In the genomic region with DNA sequence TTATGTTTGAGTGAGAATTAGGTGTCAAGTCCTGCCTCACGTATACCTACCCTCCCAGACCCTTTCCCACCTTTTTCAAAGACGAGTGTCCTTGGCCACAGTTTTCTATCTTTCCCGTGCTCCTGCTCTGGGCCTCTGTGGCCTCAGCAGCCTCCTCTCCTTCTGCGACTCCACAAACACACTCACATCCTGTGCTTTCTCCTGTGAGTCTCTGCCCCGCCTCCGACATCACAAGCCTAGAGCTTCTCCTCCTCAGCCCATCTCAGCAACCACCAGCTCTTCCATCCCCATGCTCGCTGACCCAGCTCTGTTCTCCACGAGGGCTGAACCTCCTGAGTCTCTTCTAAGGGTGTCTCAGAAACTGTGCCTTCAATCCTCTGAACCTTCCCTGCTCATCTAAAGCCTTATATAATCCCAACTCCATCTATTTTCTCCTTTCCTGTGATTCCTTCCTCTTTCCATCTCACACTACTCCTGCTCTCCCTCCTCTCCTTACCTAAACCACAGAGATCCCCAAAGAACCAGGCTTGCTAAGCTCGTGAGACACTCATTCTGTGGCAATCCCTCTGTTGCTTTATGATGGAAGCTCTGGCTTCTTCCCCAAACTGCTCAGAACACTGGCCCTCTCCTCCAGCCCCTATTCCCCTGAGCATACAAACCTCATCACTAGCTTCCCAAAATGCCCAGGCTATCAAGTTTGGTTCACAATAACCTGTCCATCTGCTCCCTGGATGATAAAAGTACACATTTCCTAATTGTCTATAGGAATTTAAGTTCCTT, we compare ENCODE assay signal across 23 cellular contexts. TPM values are rescaled to one million over a fixed set of nuclear protein-coding genes. Genes with fewer than 3 reads are reported as not detected.
DNase-seq lines count a peak whose midpoint lies in the region; ATAC-seq, FAIRE-seq and TF ChIP-seq lines count a peak whose summit lies in the region.
"Had no signal": no experiment of that assay in that cellular context is flagged by ENCODE, and none has a peak within 500 bp of the region (broad histone marks: within the 10 kb centered on the region; RNA-seq: fewer than 3 reads in every experiment).

No MANE protein-coding gene starts in this region.

- ATAC-seq in activated CD8-positive, alpha-beta T cell treated with anti-CD3 and anti-CD28 coated beads, Interleukin-2, amount 10 ng/mL, durations not matched to agents 7 days and 5 days: no peak
- no peak for ATAC-seq in activated CD8-positive, alpha-beta T cell treated with anti-CD3 and anti-CD28 coated beads for 36 hours
- ATAC-seq in pancreas: no peak
- no peak for ATAC-seq in activated CD4-positive, alpha-beta T cell treated with anti-CD3 and anti-CD28 coated beads for 36 hours

- no peak overlapping the region for H2AFZ ChIP-seq in OCI-LY7 (ENCODE audit: low read length)
- H2AFZ ChIP-seq: GM23248 had no signal

- H3K27ac ChIP-seq in esophagus muscularis mucosa (replicated peaks in 1 of 4) (no peak overlapping the region), mesendoderm (ENCODE audit: low read depth, low read length) (no peak overlapping the region), pancreas (no peak overlapping the region), OCI-LY7 (ENCODE audit: low read depth, low read length, poor library complexity, severe bottlenecking) (no peak overlapping the region)
- H3K27ac ChIP-seq: 22Rv1, GM23248, SJSA1 had no signal

- no peak overlapping the region for H4K8ac ChIP-seq in mesendoderm (ENCODE audit: low read depth, low read length)

- H3K18ac ChIP-seq in mesendoderm (ENCODE audit: low read length): no peak overlapping the region

- H3K9me3 ChIP-seq in esophagus muscularis mucosa (no peaks in the 10 kb centered on the region), pancreas (no peaks in the 10 kb centered on the region), OCI-LY7 (ENCODE audit: low read length) (no peaks in the 10 kb centered on the region)
- H3K9me3 ChIP-seq: SJSA1 had no signal

- no peak overlapping the region for H3K4me2 ChIP-seq in mesendoderm (ENCODE audit: low read length)
- no peak overlapping the region for H3K4me2 ChIP-seq in OCI-LY7 (ENCODE audit: low read length)

- H3K23ac ChIP-seq in mesendoderm (ENCODE audit: low read length): no peak overlapping the region

- no peak overlapping the region for H3K56ac ChIP-seq in mesendoderm (ENCODE audit: low read length)

- H2BK5ac ChIP-seq in mesendoderm (ENCODE audit: low read length): no peak overlapping the region

- TF ChIP-seq CTCF in activated CD8-positive, alpha-beta T cell treated with anti-CD3 and anti-CD28 coated beads for 36 hours (IDR thresholded peaks at IDR 0.05): no peak
- TF ChIP-seq CTCF in esophagus muscularis mucosa (IDR thresholded peaks at IDR 0.05) (no peak), pancreas (IDR thresholded peaks at IDR 0.05) (no peak), OCI-LY7 (conservative IDR thresholded peaks at IDR 0.05; ENCODE audit: low read length) (no peak)

- no peak for TF ChIP-seq EP300 in esophagus muscularis mucosa (IDR thresholded peaks at IDR 0.05)

- no peak overlapping the region for H2AK5ac ChIP-seq in mesendoderm (ENCODE audit: low read length)

- H3K4me1 Mint-ChIP-seq in activated CD8-positive, alpha-beta T cell treated with anti-CD3 and anti-CD28 coated beads, Interleukin-2, amount 10 ng/mL, durations not matched to agents 7 days and 5 days (ENCODE audit: low read depth): peaks cover 38% of the 10 kb centered on the region
- peaks cover 6% of the 10 kb centered on the region for H3K4me1 Mint-ChIP-seq in activated CD8-positive, alpha-beta T cell treated with anti-CD3 and anti-CD28 coated beads for 36 hours (ENCODE audit: low read depth)
- H3K4me1 Mint-ChIP-seq in activated CD4-positive, alpha-beta T cell treated with anti-CD3 and anti-CD28 coated beads for 36 hours: peaks cover 2% of the 10 kb centered on the region
- H3K4me1 Mint-ChIP-seq: CD8-positive, alpha-beta memory T cell had no signal

- no peaks in the 10 kb centered on the region for H3K27me3 ChIP-seq in esophagus muscularis mucosa
- H3K27me3 ChIP-seq in mesendoderm (ENCODE audit: insufficient read depth, low read length, poor library complexity): no peaks in the 10 kb centered on the region
- no peaks in the 10 kb centered on the region for H3K27me3 ChIP-seq in pancreas
- H3K27me3 ChIP-seq: SJSA1 had no signal

- POLR2A ChIA-PET in activated CD8-positive, alpha-beta T cell treated with anti-CD3 and anti-CD28 coated beads, Interleukin-2, amount 10 ng/mL, durations not matched to agents 7 days and 5 days (lab: Charles Lee): no interaction called here
- POLR2A ChIA-PET in activated CD8-positive, alpha-beta T cell treated with anti-CD3 and anti-CD28 coated beads for 36 hours (lab: Charles Lee): no interaction called here
- POLR2A ChIA-PET in activated CD4-positive, alpha-beta T cell treated with anti-CD3 and anti-CD28 coated beads for 36 hours (lab: Charles Lee): no interaction called here
- POLR2A ChIA-PET in OCI-LY7 (lab: Charles Lee): interaction anchor here (1.3 kb wide), 1 partner anchor 1690 kb away, joined by 6 read pairs; no protein-coding TSS in a partner anchor

- H3K79me2 ChIP-seq in mesendoderm (ENCODE audit: control insufficient read depth, insufficient read depth, low read length): no peaks in the 10 kb centered on the region
- no peaks in the 10 kb centered on the region for H3K79me2 ChIP-seq in OCI-LY7 (ENCODE audit: insufficient read depth, low read depth, low read length)

- H3K4me3 ChIP-seq in esophagus muscularis mucosa (no peak overlapping the region), mesendoderm (ENCODE audit: low read length) (no peak overlapping the region), pancreas (no peak overlapping the region), OCI-LY7 (ENCODE audit: low read depth, low read length, poor library complexity, severe bottlenecking) (no peak overlapping the region)
- H3K4me3 ChIP-seq: GM23248, SJSA1 had no signal

- WGBS in esophagus muscularis mucosa: 84% methylated on average over 9 of the region's 9 CpGs
- no CpG with 5 or more reads among the region's 9 CpGs for WGBS in mesendoderm (ENCODE audit: extremely low coverage, insufficient coverage, low lambda C conversion rate)
- 92 to 93% methylated on average over 9 of the region's 9 CpGs for WGBS in pancreas, 2 donors

- H4K20me1 ChIP-seq in OCI-LY7 (ENCODE audit: insufficient read depth, low read length): no peaks in the 10 kb centered on the region

- H3K79me1 ChIP-seq in mesendoderm (ENCODE audit: low read length): no peaks in the 10 kb centered on the region

- H3K4me3 Mint-ChIP-seq in activated CD8-positive, alpha-beta T cell treated with anti-CD3 and anti-CD28 coated beads, Interleukin-2, amount 10 ng/mL, durations not matched to agents 7 days and 5 days: no peak overlapping the region
- no peak overlapping the region for H3K4me3 Mint-ChIP-seq in activated CD8-positive, alpha-beta T cell treated with anti-CD3 and anti-CD28 coated beads for 36 hours
- no peak overlapping the region for H3K4me3 Mint-ChIP-seq in activated CD4-positive, alpha-beta T cell treated with anti-CD3 and anti-CD28 coated beads for 36 hours
- H3K4me3 Mint-ChIP-seq: CD8-positive, alpha-beta memory T cell had no signal

- no peak overlapping the region for H3K4ac ChIP-seq in mesendoderm (ENCODE audit: low read depth, low read length)

- H2BK120ac ChIP-seq in mesendoderm (ENCODE audit: low read depth, low read length): no peak overlapping the region

- no peak for DNase-seq in activated CD8-positive, alpha-beta T cell treated with anti-CD3 and anti-CD28 coated beads, Interleukin-2, amount 10 ng/mL, durations not matched to agents 7 days and 5 days
- no peak for DNase-seq in activated CD8-positive, alpha-beta T cell treated with anti-CD3 and anti-CD28 coated beads for 36 hours
- DNase-seq in esophagus muscularis mucosa (ENCODE audit: extremely low spot score) (peak; percentile 79), mesendoderm (peak; percentile 18), pancreas (no peak), OCI-LY7 (ENCODE audit: low spot score) (no peak)
- DNase-seq in stimulated activated naive CD4-positive, alpha-beta T cell (lab: John Stamatoyannopoulos, UW): no peak
- no peak for DNase-seq in activated CD4-positive, alpha-beta T cell treated with anti-CD3 and anti-CD28 coated beads for 36 hours
- DNase-seq: AML-193; C1 segment of cervical spinal cord; CD8-positive, alpha-beta memory T cell; GM23248; Kasumi-1; NCI-H1694; NCI-H2081 treated with DMSO at 0.1 percent for 48 hours; NCI-H2171 treated with DMSO at 0.1 percent for 48 hours; NCI-H526; OCI-M1 had no signal

- no peak overlapping the region for H2BK15ac ChIP-seq in mesendoderm (replicated peaks; ENCODE audit: low read depth)

- TF ChIP-seq POLR2A in esophagus muscularis mucosa (IDR thresholded peaks at IDR 0.05; ENCODE audit: low read depth): no peak

- CTCF ChIA-PET in activated CD8-positive, alpha-beta T cell treated with anti-CD3 and anti-CD28 coated beads, Interleukin-2, amount 10 ng/mL, durations not matched to agents 7 days and 5 days (lab: Charles Lee): no interaction called here
- CTCF ChIA-PET in activated CD8-positive, alpha-beta T cell treated with anti-CD3 and anti-CD28 coated beads for 36 hours (lab: Charles Lee): no interaction called here
- CTCF ChIA-PET in activated CD4-positive, alpha-beta T cell treated with anti-CD3 and anti-CD28 coated beads for 36 hours (lab: Charles Lee): no interaction called here
- CTCF ChIA-PET in OCI-LY7 (lab: Charles Lee; ENCODE audit: unreplicated experiment): no interaction called here

- H3K27me3 Mint-ChIP-seq in activated CD8-positive, alpha-beta T cell treated with anti-CD3 and anti-CD28 coated beads, Interleukin-2, amount 10 ng/mL, durations not matched to agents 7 days and 5 days (ENCODE audit: low read depth): peaks cover 17% of the 10 kb centered on the region
- peaks cover 5% of the 10 kb centered on the region for H3K27me3 Mint-ChIP-seq in activated CD8-positive, alpha-beta T cell treated with anti-CD3 and anti-CD28 coated beads for 36 hours
- H3K27me3 Mint-ChIP-seq in activated CD4-positive, alpha-beta T cell treated with anti-CD3 and anti-CD28 coated beads for 36 hours: peaks cover 2% of the 10 kb centered on the region

- no peaks in the 10 kb centered on the region for H3K9me2 ChIP-seq in OCI-LY7 (ENCODE audit: insufficient read depth, low read length)

- intact Hi-C loops in activated CD8-positive, alpha-beta T cell treated with anti-CD3 and anti-CD28 coated beads for 36 hours (cut with micrococcal nuclease): no loop called here
- intact Hi-C loops in esophagus muscularis mucosa (cut with DNase I): no loop called here
- intact Hi-C loops in pancreas (cut with DNase I): no loop called here
- intact Hi-C loops in activated CD4-positive, alpha-beta T cell treated with anti-CD3 and anti-CD28 coated beads for 36 hours (cut with DNase I, micrococcal nuclease): no loop called here
- intact Hi-C loops in OCI-LY7 (cut with micrococcal nuclease; ENCODE audit: unreplicated experiment): no loop called here

- H3K9me3 Mint-ChIP-seq in activated CD8-positive, alpha-beta T cell treated with anti-CD3 and anti-CD28 coated beads, Interleukin-2, amount 10 ng/mL, durations not matched to agents 7 days and 5 days (ENCODE audit: insufficient read depth): no peaks in the 10 kb centered on the region
- no peaks in the 10 kb centered on the region for H3K9me3 Mint-ChIP-seq in activated CD8-positive, alpha-beta T cell treated with anti-CD3 and anti-CD28 coated beads for 36 hours
- H3K9me3 Mint-ChIP-seq in activated CD4-positive, alpha-beta T cell treated with anti-CD3 and anti-CD28 coated beads for 36 hours (ENCODE audit: low read depth): no peaks in the 10 kb centered on the region

- no peaks in the 10 kb centered on the region for H3K36me3 Mint-ChIP-seq in activated CD8-positive, alpha-beta T cell treated with anti-CD3 and anti-CD28 coated beads, Interleukin-2, amount 10 ng/mL, durations not matched to agents 7 days and 5 days (ENCODE audit: low read depth)
- no peaks in the 10 kb centered on the region for H3K36me3 Mint-ChIP-seq in activated CD8-positive, alpha-beta T cell treated with anti-CD3 and anti-CD28 coated beads for 36 hours (ENCODE audit: low read depth)
- no peaks in the 10 kb centered on the region for H3K36me3 Mint-ChIP-seq in activated CD4-positive, alpha-beta T cell treated with anti-CD3 and anti-CD28 coated beads for 36 hours (ENCODE audit: low read depth)
- H3K36me3 Mint-ChIP-seq: CD8-positive, alpha-beta memory T cell had no signal

- no TSS peak for BruUV-seq in OCI-LY7 (replicated peaks; lab: Mats Ljungman, UMichigan)

- FAIRE-seq in pancreas (lab: Jason Lieb, UNC): no peak
- FAIRE-seq: G401.6, GM12892, RCC 7860 had no signal

- no peaks in the 10 kb centered on the region for H3K36me3 ChIP-seq in esophagus muscularis mucosa
- H3K36me3 ChIP-seq in mesendoderm (ENCODE audit: control insufficient read depth, insufficient read depth, low read length): no peaks in the 10 kb centered on the region
- H3K36me3 ChIP-seq in pancreas: peaks cover 0 to 6% (median 0%) of the 10 kb centered on the region in 3 donors
- no peaks in the 10 kb centered on the region for H3K36me3 ChIP-seq in OCI-LY7 (ENCODE audit: insufficient read depth, low read length)
- H3K36me3 ChIP-seq: SJSA1 had no signal

- H4K5ac ChIP-seq in mesendoderm (ENCODE audit: low read length): no peak overlapping the region

- no peak overlapping the region for H3K9ac ChIP-seq in mesendoderm (ENCODE audit: low read length)
- H3K9ac ChIP-seq: GM23248 had no signal

- H3K4me1 ChIP-seq in esophagus muscularis mucosa (peaks cover 0 to 2% (median 0%) of the 10 kb centered on the region in 4 donors), mesendoderm (ENCODE audit: control insufficient read depth, low read depth, low read length) (no peaks in the 10 kb centered on the region), pancreas (peaks cover 0 to 10% (median 4%) of the 10 kb centered on the region in 3 donors), OCI-LY7 (ENCODE audit: insufficient read depth, low read length, poor library complexity, severe bottlenecking) (no peaks in the 10 kb centered on the region)

- H3K27ac Mint-ChIP-seq in activated CD8-positive, alpha-beta T cell treated with anti-CD3 and anti-CD28 coated beads, Interleukin-2, amount 10 ng/mL, durations not matched to agents 7 days and 5 days: peak overlapping the region; percentile 69
- H3K27ac Mint-ChIP-seq in activated CD8-positive, alpha-beta T cell treated with anti-CD3 and anti-CD28 coated beads for 36 hours: no peak overlapping the region
- no peak overlapping the region for H3K27ac Mint-ChIP-seq in activated CD4-positive, alpha-beta T cell treated with anti-CD3 and anti-CD28 coated beads for 36 hours
- H3K27ac Mint-ChIP-seq: CD8-positive, alpha-beta memory T cell had no signal

RNA-seq across cellular contexts. Expression of a gene that starts 55.2 kb away (rescaled TPM):
- not detected for total RNA-seq in activated CD8-positive, alpha-beta T cell treated with anti-CD3 and anti-CD28 coated beads, Interleukin-2, amount 10 ng/mL, durations not matched to agents 7 days and 5 days
- not detected for total RNA-seq in activated CD8-positive, alpha-beta T cell treated with anti-CD3 and anti-CD28 coated beads for 36 hours
- total RNA-seq in esophagus muscularis mucosa (under 1 TPM; under 0.01 to 0.42 (median 0.24) TPM), pancreas (10 to 100 TPM; 13.8 to 27.3 (median 22.8) TPM), OCI-LY7 (2022) (not detected in 2 replicates)
- polyA plus RNA-seq in mesendoderm (2013, experiment 1 of 2): 2.2 TPM
- polyA plus RNA-seq in mesendoderm (2013, experiment 2 of 2): 2.4 TPM
- 10 to 100 TPM; 10.3 to 12.8 TPM for polyA plus RNA-seq in pancreas
- total RNA-seq in activated CD4-positive, alpha-beta T cell treated with anti-CD3 and anti-CD28 coated beads for 36 hours: not detected
- not detected in 2 replicates for total RNA-seq in OCI-LY7 (2014; rRNA removed; shearing (Covaris generic))
- total RNA-seq: CD8-positive, alpha-beta memory T cell had no signal
- polyA plus RNA-seq: CD8-positive, alpha-beta memory T cell; GM23248 had no signal

Comparison
In these comparisons a context has a peak if more than half of its experiments do, and no peak if none do; other contexts are left out.
1. DNase-seq: peak in esophagus muscularis mucosa (single experiment) and mesendoderm (single experiment); none in activated CD8-positive, alpha-beta T cell treated with anti-CD3 and anti-CD28 coated beads, Interleukin-2, amount 10 ng/mL, durations not matched to agents 7 days and 5 days (single experiment), activated CD8-positive, alpha-beta T cell treated with anti-CD3 and anti-CD28 coated beads for 36 hours (single experiment), pancreas (0 of 6), stimulated activated naive CD4-positive, alpha-beta T cell (0 of 6), activated CD4-positive, alpha-beta T cell treated with anti-CD3 and anti-CD28 coated beads for 36 hours (single experiment) and OCI-LY7 (single experiment).
2. RNA of a gene that starts 55.2 kb away (total RNA-seq): 13.8 to 27.3 TPM in pancreas; under 0.01 to 0.42 TPM in esophagus muscularis mucosa, not detected in activated CD8-positive, alpha-beta T cell treated with anti-CD3 and anti-CD28 coated beads, Interleukin-2, amount 10 ng/mL, durations not matched to agents 7 days and 5 days, not detected in activated CD8-positive, alpha-beta T cell treated with anti-CD3 and anti-CD28 coated beads for 36 hours, not detected in activated CD4-positive, alpha-beta T cell treated with anti-CD3 and anti-CD28 coated beads for 36 hours and not detected in OCI-LY7; every median in the first group is over 10 times any median in the second.